Comparison of ENCODE assay signal across 8 cellular contexts in genomic region chr6:153001767-153002612, GRCh38. TPM values are rescaled to one million over a fixed set of nuclear protein-coding genes. Genes with fewer than 3 reads are reported as not detected.
DNase-seq lines count a peak whose midpoint lies in the region; ATAC-seq and TF ChIP-seq lines count a peak whose summit lies in the region.

No MANE protein-coding gene starts in this region.

- peak overlapping the region; percentile 88 for H3K27ac Mint-ChIP-seq in T-helper 2 cell treated with Interferon-gamma antibody and Interleukin-4, amounts not matched to agents 5 μg/mL and 100 μg/mL, for 36 hours
- peak overlapping the region; percentile 87 to 95 (median 94) for H3K27ac Mint-ChIP-seq in naive thymus-derived CD8-positive, alpha-beta T cell

- peaks cover 12% of the 10 kb centered on the region for H3K27me3 Mint-ChIP-seq in T-helper 2 cell treated with Interferon-gamma antibody and Interleukin-4, amounts not matched to agents 5 μg/mL and 100 μg/mL, for 36 hours (ENCODE audit: low read depth)
- no peaks in the 10 kb centered on the region for H3K27me3 Mint-ChIP-seq in naive thymus-derived CD8-positive, alpha-beta T cell

- peak overlapping the region; percentile 91 for H3K4me3 Mint-ChIP-seq in T-helper 2 cell treated with Interferon-gamma antibody and Interleukin-4, amounts not matched to agents 5 μg/mL and 100 μg/mL, for 36 hours
- peak overlapping the region; percentile 96 to 99 (median 98) for H3K4me3 Mint-ChIP-seq in naive thymus-derived CD8-positive, alpha-beta T cell

- H3K36me3 Mint-ChIP-seq in T-helper 2 cell treated with Interferon-gamma antibody and Interleukin-4, amounts not matched to agents 5 μg/mL and 100 μg/mL, for 36 hours (ENCODE audit: low read depth): peaks cover 34% of the 10 kb centered on the region
- peaks cover 0 to 20% (median 13%) of the 10 kb centered on the region in 3 donors for H3K36me3 Mint-ChIP-seq in naive thymus-derived CD8-positive, alpha-beta T cell

- peak overlapping the region; percentile 86 for H3K27ac ChIP-seq in C4-2B
- peak overlapping the region; percentile 71 for H3K27ac ChIP-seq in epithelial cell of prostate

- POLR2A ChIA-PET in naive thymus-derived CD8-positive, alpha-beta T cell (lab: Charles Lee): interaction anchor here (1.3 kb wide), 1 partner anchor 19 kb away, joined by 4 read pairs; the partner anchor contains the start of gene FBXO5

- peak; percentile 31 for ATAC-seq in GM19023 (IDR thresholded peaks at IDR 0.05; ENCODE audit: unreplicated experiment)
- ATAC-seq in HG03159 (IDR thresholded peaks at IDR 0.05; ENCODE audit: unreplicated experiment): peak; percentile 24
- ATAC-seq in naive thymus-derived CD8-positive, alpha-beta T cell: no peak

- no peaks in the 10 kb centered on the region for H3K9me3 Mint-ChIP-seq in T-helper 2 cell treated with Interferon-gamma antibody and Interleukin-4, amounts not matched to agents 5 μg/mL and 100 μg/mL, for 36 hours
- H3K9me3 Mint-ChIP-seq in naive thymus-derived CD8-positive, alpha-beta T cell: no peaks in the 10 kb centered on the region

- DNase-seq in T-helper 2 cell treated with Interferon-gamma antibody and Interleukin-4, amounts not matched to agents 5 μg/mL and 100 μg/mL, for 36 hours (ENCODE audit: low spot score): no peak
- no peak for DNase-seq in epithelial cell of prostate (ENCODE audit: low read depth, low spot score)
- DNase-seq in naive thymus-derived CD8-positive, alpha-beta T cell: no peak
- DNase-seq in NCI-H446 (lab: John Stamatoyannopoulos, UW): no peak
- DNase-seq in SIG-M5 (lab: John Stamatoyannopoulos, UW): no peak

- no peak; the same call in 1 of the 2 replicates for TF ChIP-seq CTCF in C4-2B (conservative IDR thresholded peaks at IDR 0.05)

- H3K4me1 Mint-ChIP-seq in T-helper 2 cell treated with Interferon-gamma antibody and Interleukin-4, amounts not matched to agents 5 μg/mL and 100 μg/mL, for 36 hours (ENCODE audit: low read depth): peaks cover 32% of the 10 kb centered on the region
- H3K4me1 Mint-ChIP-seq in naive thymus-derived CD8-positive, alpha-beta T cell: peaks cover 30 to 56% (median 52%) of the 10 kb centered on the region in 4 donors

RNA-seq across cellular contexts. Expression of gene MTRF1L, which starts 0.5 kb away (rescaled TPM):
- total RNA-seq in naive thymus-derived CD8-positive, alpha-beta T cell: 10 to 100 TPM; 14.6 to 17.4 TPM
- 1 to 10 TPM; 7.3 to 9.5 (median 7.7) TPM for polyA plus RNA-seq in naive thymus-derived CD8-positive, alpha-beta T cell

RNA-seq across cellular contexts. Expression of gene FBXO5, which starts 19.1 kb away (rescaled TPM):
- total RNA-seq in naive thymus-derived CD8-positive, alpha-beta T cell: 1 to 10 TPM; 7.8 TPM
- polyA plus RNA-seq in naive thymus-derived CD8-positive, alpha-beta T cell: 1 to 10 TPM; 4.3 to 7.1 (median 5.9) TPM

Comparison
In these comparisons a context has a peak if more than half of its experiments do, and no peak if none do; other contexts are left out.
1. ATAC-seq: peak in GM19023 (single experiment) and HG03159 (single experiment); none in naive thymus-derived CD8-positive, alpha-beta T cell (0 of 2).